Comparison of ENCODE assay signal across 1 cellular context in genomic region chr20:38261054-38261390, GRCh38.
TF ChIP-seq lines count a peak whose summit lies in the region.

No MANE protein-coding gene starts in this region.

TF ChIP-seq in endothelial cell of umbilical vein, 7 proteins besides CTCF, POLR2A, EP300 and RAD21:
- no peak for TF ChIP-seq MYC (IDR thresholded peaks at IDR 0.05; ENCODE audit: low read depth, low read length)
- TF ChIP-seq, protein P1, sequence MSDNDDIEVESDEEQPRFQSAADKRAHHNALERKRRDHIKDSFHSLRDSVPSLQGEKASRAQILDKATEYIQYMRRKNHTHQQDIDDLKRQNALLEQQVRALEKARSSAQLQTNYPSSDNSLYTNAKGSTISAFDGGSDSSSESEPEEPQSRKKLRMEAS (IDR thresholded peaks at IDR 0.05; ENCODE audit: insufficient read depth, insufficient read length) = no peak
- TF ChIP-seq JUN (IDR thresholded peaks at IDR 0.05; ENCODE audit: borderline replicate concordance, insufficient read depth, insufficient read length, low read depth) = no peak
- TF ChIP-seq POLR2AphosphoS5 (IDR thresholded peaks at IDR 0.05; ENCODE audit: insufficient read depth, low read depth, low read length) = no peak
- no peak for TF ChIP-seq FOS (IDR thresholded peaks at IDR 0.05; ENCODE audit: borderline replicate concordance, insufficient read depth, low read length)
- no peak for TF ChIP-seq GATA2 (IDR thresholded peaks at IDR 0.05; ENCODE audit: insufficient read depth, insufficient read length, low read depth, low read length)
- no peak for TF ChIP-seq EZH2 (IDR thresholded peaks at IDR 0.05; ENCODE audit: borderline replicate concordance, low read depth, low read length, severe bottlenecking)
